18 cellular contexts compared by ENCODE assay signal in the genomic region with DNA sequence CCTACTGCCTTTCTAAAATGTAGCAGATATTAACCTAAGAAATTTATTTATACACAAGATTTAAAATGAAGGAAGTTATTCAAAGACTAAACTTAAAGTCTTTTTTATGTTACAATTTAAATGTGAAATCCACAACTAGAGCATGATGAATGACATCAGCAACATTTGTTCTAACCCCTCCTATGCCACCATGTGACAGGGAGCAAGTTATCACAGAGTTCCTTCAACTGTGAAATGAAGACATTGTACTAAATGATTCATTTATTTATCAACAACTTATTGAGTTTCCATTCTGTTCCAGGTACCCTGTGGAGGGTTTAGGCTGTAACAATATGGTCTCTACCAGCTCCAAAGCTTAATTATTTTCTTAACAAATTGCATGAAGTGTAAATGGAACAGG.
DNase-seq lines count a peak whose midpoint lies in the region; FAIRE-seq and TF ChIP-seq lines count a peak whose summit lies in the region.
"Had no signal": no experiment of that assay in that cellular context is flagged by ENCODE, and none has a peak within 500 bp of the region (broad histone marks: within the 10 kb centered on the region; RNA-seq: fewer than 3 reads in every experiment).

No MANE protein-coding gene starts in this region.

- no peaks in the 10 kb centered on the region for H3K79me2 ChIP-seq in GM23248 (ENCODE audit: insufficient read depth)

- no peaks in the 10 kb centered on the region for H3K27me3 ChIP-seq in GM23248 (replicated peaks; ENCODE audit: insufficient read depth)
- H3K27me3 ChIP-seq: BE2C had no signal

- peak; percentile 23 for FAIRE-seq in GM19239 (lab: Jason Lieb, UNC)
- FAIRE-seq: A204.1, GM12892 had no signal

- no peaks in the 10 kb centered on the region for H3F3A ChIP-seq in GM23248 (ENCODE audit: insufficient read depth)

- H3K4me2 ChIP-seq in GM23248 (ENCODE audit: unreplicated experiment), result no peak overlapping the region
- H3K4me2 ChIP-seq: GM23338 had no signal

- DNase-seq in GM19239 (ENCODE audit: insufficient read length, low spot score), result no peak
- peak; percentile 46 for DNase-seq in OCI-M1 (lab: John Stamatoyannopoulos, UW)
- peak; percentile 43 to 68 for DNase-seq in erythroblast (lab: John Stamatoyannopoulos, UW)
- DNase-seq in renal cortical epithelial cell (ENCODE audit: low read depth), result peak; percentile 58
- no peak for DNase-seq in posterior cingulate gyrus
- no peak for DNase-seq in GM23248
- DNase-seq in cerebellar cortex (ENCODE audit: low spot score), result no peak
- DNase-seq: BE2C; CD4-positive, alpha-beta memory T cell; COR-L47; DND-41; GDM1; H7 had no signal

- H3K4me3 ChIP-seq in GM23248, result no peak overlapping the region
- H3K4me3 ChIP-seq: GM23338 had no signal

- H3K9ac ChIP-seq in GM23248, result no peak overlapping the region

- H3K9me2 ChIP-seq in GM23248 (ENCODE audit: insufficient read depth), result no peaks in the 10 kb centered on the region

- no peaks in the 10 kb centered on the region for H3K36me3 ChIP-seq in GM23248 (ENCODE audit: low read depth)
- H3K36me3 ChIP-seq: BE2C had no signal

- in situ Hi-C loops in GM23248 (cut with MboI), result no loop called here

- H3K9me3 ChIP-seq in GM23248 (ENCODE audit: low read depth), result no peaks in the 10 kb centered on the region
- H3K9me3 ChIP-seq: BE2C had no signal

- H2AFZ ChIP-seq in GM23248, result no peak overlapping the region
- H2AFZ ChIP-seq: GM23338 had no signal

- no peak overlapping the region for H3K27ac ChIP-seq in GM23248
- H3K27ac ChIP-seq: C4-2B, HL-60 had no signal

- no peak for TF ChIP-seq POLR2A in erythroblast (IDR thresholded peaks at IDR 0.05; ENCODE audit: low read length)

- intact Hi-C loops in posterior cingulate gyrus (cut with DNase I), result no loop called here

- H3K4me1 ChIP-seq in GM23248 (ENCODE audit: insufficient read depth), result no peaks in the 10 kb centered on the region
- H3K4me1 ChIP-seq: BE2C had no signal

- H4K20me1 ChIP-seq in GM23248 (ENCODE audit: insufficient read depth), result no peaks in the 10 kb centered on the region

Comparison
In these comparisons a context has a peak if more than half of its experiments do, and no peak if none do; other contexts are left out.
1. DNase-seq: peak in OCI-M1 (single experiment), erythroblast (2 of 2) and renal cortical epithelial cell (single experiment); none in GM19239 (single experiment), posterior cingulate gyrus (0 of 10), GM23248 (single experiment) and cerebellar cortex (single experiment).